8 cellular contexts compared by ENCODE assay signal in genomic region chr2:170930132-170931109, GRCh38. TPM values are rescaled to one million over a fixed set of nuclear protein-coding genes. Genes with fewer than 3 reads are reported as not detected.
DNase-seq lines count a peak whose midpoint lies in the region; ATAC-seq and TF ChIP-seq lines count a peak whose summit lies in the region.

No MANE protein-coding gene starts in this region.

- intact Hi-C loops in OCI-LY7 (cut with micrococcal nuclease; ENCODE audit: unreplicated experiment) = loop anchor here (2.0 kb wide), 1 partner anchor 1626 kb away; the partner anchor contains the start of gene PDK1

- peak overlapping the region; percentile 75 for H3K4me3 ChIP-seq in OCI-LY7 (ENCODE audit: low read depth, low read length, poor library complexity, severe bottlenecking)

- CTCF ChIA-PET in OCI-LY7 (lab: Charles Lee; ENCODE audit: unreplicated experiment) = interaction anchor here (0.5 to 1.5 kb wide), 3 partner anchors 11 to 376 kb away, joined by 3 to 4 read pairs (median 3); no protein-coding TSS in a partner anchor

- POLR2A ChIA-PET in OCI-LY7 (lab: Charles Lee) = interaction anchor here (0.7 to 2.2 kb wide), 10 partner anchors 8 to 1546 kb away, joined by 3 to 8 read pairs (median 4); no protein-coding TSS in a partner anchor

- H3K36me3 ChIP-seq in OCI-LY7 (ENCODE audit: insufficient read depth, low read length) = peaks cover 42% of the 10 kb centered on the region

- BruUV-seq in OCI-LY7 (replicated peaks; lab: Mats Ljungman, UMichigan) = no TSS peak

- H2AFZ ChIP-seq in OCI-LY7 (ENCODE audit: low read length) = peak overlapping the region; percentile 25; the same call in 1 of the 2 replicates

- H3K9me2 ChIP-seq in OCI-LY7 (ENCODE audit: insufficient read depth, low read length) = no peaks in the 10 kb centered on the region

- peaks cover 28% of the 10 kb centered on the region for H4K20me1 ChIP-seq in OCI-LY7 (ENCODE audit: insufficient read depth, low read length)

- peaks cover 10% of the 10 kb centered on the region; the same call in 1 of the 2 replicates for H3K9me3 ChIP-seq in OCI-LY7 (ENCODE audit: low read length)

- peak overlapping the region; percentile 94 for H3K4me2 ChIP-seq in OCI-LY7 (ENCODE audit: low read length)

- peak overlapping the region; percentile 68 for H3K27ac ChIP-seq in OCI-LY7 (ENCODE audit: low read depth, low read length, poor library complexity, severe bottlenecking)

- DNase-seq in AG08395 (ENCODE audit: low spot score) (peak; percentile 31), OCI-LY7 (ENCODE audit: low spot score) (peak; percentile 84), activated T-helper 1 cell treated with Interleukin-2 at 50 U/mL for 16 hours (ENCODE audit: low read depth) (peak; percentile 33), foreskin melanocyte (peak; percentile 16), renal cortical epithelial cell (ENCODE audit: low read depth) (peak; percentile 66), amniotic stem cell (lab: John Stamatoyannopoulos, UW) (no peak)

- H3K4me1 ChIP-seq in OCI-LY7 (ENCODE audit: insufficient read depth, low read length, poor library complexity, severe bottlenecking) = peaks cover 38% of the 10 kb centered on the region

- peak; percentile 31; the same call in 1 of the 2 replicates for TF ChIP-seq CTCF in OCI-LY7 (conservative IDR thresholded peaks at IDR 0.05; ENCODE audit: low read length)

- peak; percentile 33 for ATAC-seq in GM18517 (IDR thresholded peaks at IDR 0.05; ENCODE audit: unreplicated experiment)
- peak; percentile 35 for ATAC-seq in HG03520 (IDR thresholded peaks at IDR 0.05; ENCODE audit: unreplicated experiment)

- H3K79me2 ChIP-seq in OCI-LY7 (ENCODE audit: insufficient read depth, low read depth, low read length) = peaks cover 59% of the 10 kb centered on the region

RNA-seq across cellular contexts. Expression of gene GORASP2, which starts 1.4 kb away (rescaled TPM):
- total RNA-seq in OCI-LY7 (2014; rRNA removed; shearing (Covaris generic)) = 30.7 and 44.2 TPM in 2 replicates
- 84.8 and 94.3 TPM in 2 replicates for total RNA-seq in OCI-LY7 (2022)
- 30.9 and 39.1 TPM in 2 replicates for total RNA-seq in renal cortical epithelial cell
